Comparison of ENCODE assay signal across 8 cellular contexts in the genomic region with DNA sequence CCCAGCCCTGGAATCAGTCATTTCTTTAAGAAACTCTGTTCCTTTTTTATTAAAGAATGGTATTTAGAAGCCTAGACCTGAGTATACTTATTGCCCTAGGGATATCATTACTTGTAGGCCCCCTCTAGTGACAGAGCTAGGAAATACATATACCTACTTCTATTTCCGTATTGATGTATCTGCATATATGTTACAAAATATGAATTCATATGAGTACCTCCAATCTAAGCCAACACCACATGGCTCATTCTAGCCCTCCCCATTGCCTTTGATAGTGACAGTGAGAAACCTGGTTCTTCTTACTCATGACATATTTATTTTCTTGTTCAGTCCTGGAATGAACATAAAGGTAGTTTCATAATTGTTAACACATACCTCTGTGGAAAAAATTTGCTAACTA.
A peak's percentile ranks its signal among the peaks of the same experiment; 100 is the strongest.
DNase-seq lines count a peak whose midpoint lies in the region; ATAC-seq, FAIRE-seq and TF ChIP-seq lines count a peak whose summit lies in the region.

No MANE protein-coding gene starts in this region.

- no peak overlapping the region for H2AK5ac ChIP-seq in trophoblast cell (ENCODE audit: low read length)

- no peaks in the 10 kb centered on the region for H3K79me2 ChIP-seq in trophoblast cell (ENCODE audit: control insufficient read depth, insufficient read depth, low read length, poor library complexity)

- no peaks in the 10 kb centered on the region for H3K79me1 ChIP-seq in trophoblast cell (ENCODE audit: low read length)

- H3K27me3 Mint-ChIP-seq in activated T-cell treated with anti-CD3 and anti-CD28 coated beads, Interleukin-2, amount 50 U/mL, for 24 hours, result no peaks in the 10 kb centered on the region
- no peaks in the 10 kb centered on the region for H3K27me3 Mint-ChIP-seq in effector memory CD8-positive, alpha-beta T cell

- H4K91ac ChIP-seq in trophoblast cell (ENCODE audit: low read depth, low read length), result no peak overlapping the region

- H3K36me3 ChIP-seq in trophoblast cell (ENCODE audit: control insufficient read depth in 1 of 2, insufficient read depth in 2 of 2, low read length in 2 of 2), result peaks cover 0 to 2% of the 10 kb centered on the region in 2 experiments

- H3K4me3 ChIP-seq in HL-60 (replicated peaks; ENCODE audit: insufficient read depth, low read length) (no peak overlapping the region), trophoblast cell (ENCODE audit: low read depth, low read length) (no peak overlapping the region)

- DNase-seq in activated T-cell treated with anti-CD3 and anti-CD28 coated beads, Interleukin-2, amount 50 U/mL, for 24 hours, result no peak
- DNase-seq in activated T-cell treated with anti-CD3 and anti-CD28 coated beads, Interleukin-2, amount 50 U/mL, for 1 hour, result no peak
- DNase-seq in HL-60 (ENCODE audit: low read depth in 1 of 2, low spot score in 1 of 2) (peak in 1 of 2 experiments; percentile 28), RCC 7860 (ENCODE audit: low spot score) (peak; percentile 17), trophoblast cell (peak; percentile 27 to 73), iPS-NIHi7 (ENCODE audit: extremely low spot score) (no peak)
- peak in 1 of 3 experiments; percentile 8 for DNase-seq in effector memory CD8-positive, alpha-beta T cell

- peak; percentile 29 for TF ChIP-seq CTCF in HL-60 (IDR thresholded peaks at IDR 0.05; ENCODE audit: insufficient read depth, low read length)

- no peak overlapping the region for H3K23ac ChIP-seq in trophoblast cell (ENCODE audit: low read length)

- no peak overlapping the region for H2BK120ac ChIP-seq in trophoblast cell (ENCODE audit: insufficient read depth, low read length, poor library complexity)

- no peak overlapping the region for H4K8ac ChIP-seq in trophoblast cell (ENCODE audit: low read depth, low read length)

- H3K4me1 Mint-ChIP-seq in activated T-cell treated with anti-CD3 and anti-CD28 coated beads, Interleukin-2, amount 50 U/mL, for 24 hours (ENCODE audit: low read depth), result peaks cover 36% of the 10 kb centered on the region
- peaks cover 5 to 6% of the 10 kb centered on the region in 2 donors for H3K4me1 Mint-ChIP-seq in effector memory CD8-positive, alpha-beta T cell (ENCODE audit: low read depth in 2 of 2)

- no peaks in the 10 kb centered on the region for H3K9me3 Mint-ChIP-seq in activated T-cell treated with anti-CD3 and anti-CD28 coated beads, Interleukin-2, amount 50 U/mL, for 24 hours
- H3K9me3 Mint-ChIP-seq in effector memory CD8-positive, alpha-beta T cell, result no peaks in the 10 kb centered on the region

- no peak overlapping the region for H3K9ac ChIP-seq in trophoblast cell (ENCODE audit: low read length)

- no peak overlapping the region for H2BK5ac ChIP-seq in trophoblast cell (ENCODE audit: low read depth, low read length, poor library complexity)

- no peaks in the 10 kb centered on the region for H3K9me3 ChIP-seq in trophoblast cell (ENCODE audit: insufficient read depth, low read depth, low read length)

- no peak overlapping the region for H3K18ac ChIP-seq in trophoblast cell (ENCODE audit: low read length)

- ATAC-seq in effector memory CD8-positive, alpha-beta T cell (replicated peaks), result peak; percentile 76
- no peak for ATAC-seq in HG03378 (IDR thresholded peaks at IDR 0.05; ENCODE audit: unreplicated experiment)

- H3K36me3 Mint-ChIP-seq in activated T-cell treated with anti-CD3 and anti-CD28 coated beads, Interleukin-2, amount 50 U/mL, for 24 hours (ENCODE audit: low read depth), result peaks cover 4% of the 10 kb centered on the region
- no peaks in the 10 kb centered on the region for H3K36me3 Mint-ChIP-seq in effector memory CD8-positive, alpha-beta T cell (ENCODE audit: insufficient read depth)

- H3K27ac ChIP-seq in HL-60 (replicated peaks), result no peak overlapping the region
- no peak overlapping the region for H3K27ac ChIP-seq in trophoblast cell (ENCODE audit: low read depth, low read length)

- H2AFZ ChIP-seq in trophoblast cell (ENCODE audit: insufficient read depth, low read length, poor library complexity), result no peak overlapping the region

- no peak overlapping the region for H2BK12ac ChIP-seq in trophoblast cell (ENCODE audit: low read length)

- no peaks in the 10 kb centered on the region for H3K27me3 ChIP-seq in HL-60 (ENCODE audit: insufficient read depth, poor library complexity, severe bottlenecking)
- H3K27me3 ChIP-seq in trophoblast cell (ENCODE audit: insufficient read depth, low read length), result no peaks in the 10 kb centered on the region

- no peak overlapping the region for H3K14ac ChIP-seq in trophoblast cell (ENCODE audit: low read length)

- WGBS in trophoblast cell (ENCODE audit: extremely low coverage, insufficient coverage, insufficient read length), result no CpG with 5 or more reads among the region's 1 CpG

- H3K4me2 ChIP-seq in trophoblast cell (ENCODE audit: low read length), result no peak overlapping the region

- peak overlapping the region; percentile 4 for H3K27ac Mint-ChIP-seq in activated T-cell treated with anti-CD3 and anti-CD28 coated beads, Interleukin-2, amount 50 U/mL, for 24 hours
- H3K27ac Mint-ChIP-seq in effector memory CD8-positive, alpha-beta T cell, result no peak overlapping the region

- FAIRE-seq in RCC 7860 (lab: Jason Lieb, UNC), result no peak

- H4K12ac ChIP-seq in trophoblast cell (ENCODE audit: low read depth, low read length), result no peak overlapping the region

- no peak overlapping the region for H3K4ac ChIP-seq in trophoblast cell (ENCODE audit: low read depth, low read length)

- H3K4me1 ChIP-seq in trophoblast cell (ENCODE audit: control insufficient read depth in 1 of 2, insufficient read depth in 2 of 2, low read length in 2 of 2), result no peaks in the 10 kb centered on the region

- H3K4me3 Mint-ChIP-seq in activated T-cell treated with anti-CD3 and anti-CD28 coated beads, Interleukin-2, amount 50 U/mL, for 24 hours, result no peak overlapping the region
- H3K4me3 Mint-ChIP-seq in effector memory CD8-positive, alpha-beta T cell, result no peak overlapping the region

Comparison
In these comparisons a context has a peak if more than half of its experiments do, and no peak if none do; other contexts are left out.
1. DNase-seq: peak in RCC 7860 (single experiment) and trophoblast cell (2 of 2); none in activated T-cell treated with anti-CD3 and anti-CD28 coated beads, Interleukin-2, amount 50 U/mL, for 24 hours (single experiment), activated T-cell treated with anti-CD3 and anti-CD28 coated beads, Interleukin-2, amount 50 U/mL, for 1 hour (single experiment) and iPS-NIHi7 (single experiment).